1 cellular context compared by ENCODE assay signal in the genomic region with DNA sequence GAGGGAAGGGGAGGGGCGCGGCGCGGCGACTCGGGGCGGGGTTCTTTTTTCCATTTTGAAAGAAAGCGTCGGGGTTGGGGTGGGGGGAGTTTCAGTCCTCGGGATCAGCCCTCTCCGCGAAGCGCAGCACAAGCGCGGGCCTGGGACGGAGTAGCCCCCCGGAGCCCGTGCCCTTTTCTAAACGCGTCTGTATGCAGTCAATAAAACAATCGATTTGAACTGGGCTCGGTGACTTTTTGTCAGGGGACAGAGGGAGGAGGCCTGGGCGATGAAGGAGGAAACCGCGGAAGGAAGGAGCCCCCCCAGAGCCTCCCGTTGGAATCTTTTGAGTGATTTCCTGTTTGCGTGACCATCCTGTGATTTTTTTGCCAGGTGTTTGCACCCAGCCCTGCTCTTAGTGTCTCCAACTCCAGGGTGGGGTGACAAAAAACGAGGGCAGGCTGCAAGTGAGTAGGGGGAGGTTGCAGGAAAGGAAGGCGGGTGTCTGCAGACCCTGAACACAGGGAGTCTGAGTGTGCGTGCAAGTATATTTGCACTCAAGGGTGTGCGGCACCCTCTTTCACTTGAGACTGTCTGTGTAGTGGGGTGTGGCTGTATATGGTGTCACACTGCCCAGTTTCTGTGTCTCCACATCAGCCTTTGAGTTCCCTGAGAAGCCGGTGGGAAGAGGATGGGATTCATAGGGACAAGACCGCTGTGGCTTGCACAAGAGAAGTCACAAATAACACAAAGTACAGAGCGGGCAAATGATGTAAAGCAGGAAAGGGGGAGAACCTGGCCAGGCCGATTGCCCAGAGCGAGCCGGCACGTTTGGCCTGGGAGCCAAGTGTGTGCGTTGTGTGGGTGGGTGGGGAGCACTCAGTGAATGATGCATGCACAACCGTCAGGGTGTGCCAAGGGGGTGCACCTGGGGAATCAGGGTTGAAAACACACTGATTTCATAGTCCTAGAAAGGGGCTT.
TF ChIP-seq lines count a peak whose summit lies in the region.

No MANE protein-coding gene starts in this region.

TF ChIP-seq in endothelial cell of umbilical vein, 7 proteins besides CTCF, POLR2A, EP300 and RAD21:
- TF ChIP-seq POLR2AphosphoS5 (IDR thresholded peaks at IDR 0.05; ENCODE audit: insufficient read depth, low read depth, low read length) (no peak), JUN (IDR thresholded peaks at IDR 0.05; ENCODE audit: borderline replicate concordance, insufficient read depth, insufficient read length, low read depth) (no peak)
